Comparison of ENCODE assay signal across 12 cellular contexts in genomic region chr13:112574476-112575294, GRCh38. TPM values are rescaled to one million over a fixed set of nuclear protein-coding genes. Genes with fewer than 3 reads are reported as not detected.
DNase-seq lines count a peak whose midpoint lies in the region; ATAC-seq and TF ChIP-seq lines count a peak whose summit lies in the region.
"Had no signal": no experiment of that assay in that cellular context is flagged by ENCODE, and none has a peak within 500 bp of the region (broad histone marks: within the 10 kb centered on the region; RNA-seq: fewer than 3 reads in every experiment).

No MANE protein-coding gene starts in this region.

- no peak for DNase-seq in activated naive CD8-positive, alpha-beta T cell treated with anti-CD3 and anti-CD28 coated beads for 36 hours
- DNase-seq in activated CD8-positive, alpha-beta T cell treated with anti-CD3 and anti-CD28 coated beads for 36 hours: no peak
- DNase-seq in lower lobe of right lung: no peak
- DNase-seq in NCI-H2171 (lab: John Stamatoyannopoulos, UW): no peak
- DNase-seq in activated gamma-delta T cell (lab: John Stamatoyannopoulos, UW): no peak
- DNase-seq in amygdala (lab: John Stamatoyannopoulos, UW): no peak
- no peak for DNase-seq in suprapubic skin (ENCODE audit: low spot score in 2 of 2)
- DNase-seq: NCI-H526; stimulated activated CD4-positive, alpha-beta T cell treated with anti-CD3 and anti-CD28 coated beads, Interleukin-1b, Interleukin-23, amount 100 ng/mL, for 48 hours; SW 1271; tibial artery had no signal

- H3K4me1 Mint-ChIP-seq in activated naive CD8-positive, alpha-beta T cell (ENCODE audit: low read depth): peaks cover 60% of the 10 kb centered on the region
- peaks cover 50% of the 10 kb centered on the region for H3K4me1 Mint-ChIP-seq in activated naive CD8-positive, alpha-beta T cell treated with anti-CD3 and anti-CD28 coated beads for 36 hours
- peaks cover 68% of the 10 kb centered on the region for H3K4me1 Mint-ChIP-seq in activated CD8-positive, alpha-beta T cell treated with anti-CD3 and anti-CD28 coated beads for 36 hours (ENCODE audit: low read depth)

- H3K36me3 ChIP-seq in lower lobe of right lung (no peaks in the 10 kb centered on the region), suprapubic skin (no peaks in the 10 kb centered on the region)
- H3K36me3 ChIP-seq: tibial artery had no signal

- no peak overlapping the region for H3K4me3 ChIP-seq in lower lobe of right lung
- H3K4me3 ChIP-seq in suprapubic skin: no peak overlapping the region
- H3K4me3 ChIP-seq: tibial artery had no signal

- H3K9me3 ChIP-seq in lower lobe of right lung (no peaks in the 10 kb centered on the region), suprapubic skin (no peaks in the 10 kb centered on the region)
- H3K9me3 ChIP-seq: tibial artery had no signal

- ATAC-seq in activated CD8-positive, alpha-beta T cell treated with anti-CD3 and anti-CD28 coated beads for 36 hours: no peak
- peak; percentile 27 to 34 for ATAC-seq in lower lobe of right lung

- H3K36me3 Mint-ChIP-seq in activated naive CD8-positive, alpha-beta T cell: peaks cover 8% of the 10 kb centered on the region
- H3K36me3 Mint-ChIP-seq in activated naive CD8-positive, alpha-beta T cell treated with anti-CD3 and anti-CD28 coated beads for 36 hours: peaks cover 26% of the 10 kb centered on the region
- peaks cover 16% of the 10 kb centered on the region for H3K36me3 Mint-ChIP-seq in activated CD8-positive, alpha-beta T cell treated with anti-CD3 and anti-CD28 coated beads for 36 hours (ENCODE audit: low read depth)

- POLR2A ChIA-PET in activated CD8-positive, alpha-beta T cell treated with anti-CD3 and anti-CD28 coated beads for 36 hours (lab: Charles Lee): interaction anchor here (0.6 to 1.8 kb wide), 4 partner anchors 9 to 25 kb away, joined by 3 to 6 read pairs (median 4); no protein-coding TSS in a partner anchor

- TF ChIP-seq CTCF in activated CD8-positive, alpha-beta T cell treated with anti-CD3 and anti-CD28 coated beads for 36 hours (IDR thresholded peaks at IDR 0.05): no peak
- TF ChIP-seq CTCF in lower lobe of right lung (IDR thresholded peaks at IDR 0.05) (no peak), suprapubic skin (IDR thresholded peaks at IDR 0.05) (no peak)

- H3K4me1 ChIP-seq in lower lobe of right lung: peaks cover 39% of the 10 kb centered on the region
- H3K4me1 ChIP-seq in suprapubic skin: peaks cover 13% of the 10 kb centered on the region

- no peak overlapping the region for H3K4me3 Mint-ChIP-seq in activated naive CD8-positive, alpha-beta T cell
- H3K4me3 Mint-ChIP-seq in activated naive CD8-positive, alpha-beta T cell treated with anti-CD3 and anti-CD28 coated beads for 36 hours: no peak overlapping the region
- H3K4me3 Mint-ChIP-seq in activated CD8-positive, alpha-beta T cell treated with anti-CD3 and anti-CD28 coated beads for 36 hours: no peak overlapping the region

- no peaks in the 10 kb centered on the region for H3K27me3 Mint-ChIP-seq in activated naive CD8-positive, alpha-beta T cell
- no peaks in the 10 kb centered on the region for H3K27me3 Mint-ChIP-seq in activated naive CD8-positive, alpha-beta T cell treated with anti-CD3 and anti-CD28 coated beads for 36 hours
- no peaks in the 10 kb centered on the region for H3K27me3 Mint-ChIP-seq in activated CD8-positive, alpha-beta T cell treated with anti-CD3 and anti-CD28 coated beads for 36 hours

- H3K27ac Mint-ChIP-seq in activated naive CD8-positive, alpha-beta T cell: peak overlapping the region; percentile 38
- H3K27ac Mint-ChIP-seq in activated naive CD8-positive, alpha-beta T cell treated with anti-CD3 and anti-CD28 coated beads for 36 hours: no peak overlapping the region
- peak overlapping the region; percentile 16 for H3K27ac Mint-ChIP-seq in activated CD8-positive, alpha-beta T cell treated with anti-CD3 and anti-CD28 coated beads for 36 hours

- H3K27me3 ChIP-seq in lower lobe of right lung (ENCODE audit: low read depth): no peaks in the 10 kb centered on the region
- H3K27me3 ChIP-seq in suprapubic skin: no peaks in the 10 kb centered on the region
- H3K27me3 ChIP-seq: tibial artery had no signal

- 68% methylated on average over 6 of the region's 6 CpGs for WGBS in suprapubic skin

- CTCF ChIA-PET in activated CD8-positive, alpha-beta T cell treated with anti-CD3 and anti-CD28 coated beads for 36 hours (lab: Charles Lee): interaction anchor here (0.6 to 2.5 kb wide), 4 partner anchors 9 to 1577 kb away, joined by 3 to 8 read pairs (median 4); no protein-coding TSS in a partner anchor

- intact Hi-C loops in activated CD8-positive, alpha-beta T cell treated with anti-CD3 and anti-CD28 coated beads for 36 hours (cut with micrococcal nuclease): no loop called here
- intact Hi-C loops in lower lobe of right lung (cut with DNase I): no loop called here

- TF ChIP-seq EP300 in suprapubic skin (IDR thresholded peaks at IDR 0.05): no peak

- TF ChIP-seq POLR2A in suprapubic skin (IDR thresholded peaks at IDR 0.05): no peak

- H3K27ac ChIP-seq in lower lobe of right lung (peak overlapping the region; percentile 43), suprapubic skin (no peak overlapping the region)
- H3K27ac ChIP-seq: tibial artery had no signal

- H3K9me3 Mint-ChIP-seq in activated naive CD8-positive, alpha-beta T cell (ENCODE audit: low read depth): no peaks in the 10 kb centered on the region
- peaks cover 10% of the 10 kb centered on the region for H3K9me3 Mint-ChIP-seq in activated naive CD8-positive, alpha-beta T cell treated with anti-CD3 and anti-CD28 coated beads for 36 hours
- peaks cover 1% of the 10 kb centered on the region for H3K9me3 Mint-ChIP-seq in activated CD8-positive, alpha-beta T cell treated with anti-CD3 and anti-CD28 coated beads for 36 hours

RNA-seq across cellular contexts. Expression of gene TUBGCP3, which starts 13.3 kb away (rescaled TPM):
- total RNA-seq in activated naive CD8-positive, alpha-beta T cell treated with anti-CD3 and anti-CD28 coated beads for 36 hours: 10 to 100 TPM; 41.5 to 43.2 TPM
- total RNA-seq in activated CD8-positive, alpha-beta T cell treated with anti-CD3 and anti-CD28 coated beads for 36 hours: 10 to 100 TPM; 51.6 to 57.1 TPM
- total RNA-seq in lower lobe of right lung: 34.5 TPM
- 10 to 100 TPM; 21.9 to 60.9 (median 32.0) TPM for total RNA-seq in suprapubic skin
